In genomic region chr6:3157151-3157933, GRCh38 we compare ENCODE assay signal across 8 cellular contexts. TPM values are rescaled to one million over a fixed set of nuclear protein-coding genes. Genes with fewer than 3 reads are reported as not detected.
A peak's percentile ranks its signal among the peaks of the same experiment; 100 is the strongest.
DNase-seq lines count a peak whose midpoint lies in the region; ATAC-seq and TF ChIP-seq lines count a peak whose summit lies in the region.

TUBB2A (minus strand) TSS chr6:3157544; CDS start chr6:3157463, 81 bp downstream.

- peak within 1 kb of the TSS; percentile 93 to 99 (median 98) for H3K27ac ChIP-seq in heart left ventricle
- peak within 1 kb of the TSS; percentile 86 to 97 (median 94) for H3K27ac ChIP-seq in upper lobe of left lung

- TF ChIP-seq EP300 in Ishikawa (IDR thresholded peaks at IDR 0.05; ENCODE audit: borderline replicate concordance) (0 out of 2 replicates have a peak, but pooled peaks have one; percentile 17), upper lobe of left lung (IDR thresholded peaks at IDR 0.05) (peak in 1 of 4 donors; percentile 66)

- peak in 11 of 12 donors; percentile 50 to 85 (median 62) for TF ChIP-seq CTCF in heart left ventricle (IDR thresholded peaks at IDR 0.05)
- peak; percentile 50 to 86 (median 80) for TF ChIP-seq CTCF in upper lobe of left lung (IDR thresholded peaks at IDR 0.05)

- H3K4me3 ChIP-seq in adipocyte (ENCODE audit: low read length) = peak within 1 kb of the TSS; percentile 91
- H3K4me3 ChIP-seq in heart left ventricle = peak within 1 kb of the TSS; percentile 74 to 99 (median 86)
- peak within 1 kb of the TSS; percentile 68 to 96 (median 79) for H3K4me3 ChIP-seq in upper lobe of left lung

- H3K9me3 ChIP-seq in adipocyte (ENCODE audit: control insufficient read depth, low read length) (no peaks in the 10 kb centered on the region), heart left ventricle (no peaks in the 10 kb centered on the region), upper lobe of left lung (no peaks in the 10 kb centered on the region)

- ATAC-seq in GM21529 (IDR thresholded peaks at IDR 0.05; ENCODE audit: unreplicated experiment) (peak; percentile 81), heart left ventricle (peak; percentile 64 to 93 (median 90)), upper lobe of left lung (ENCODE audit: low FRiP score in 2 of 2) (peak; percentile 88 to 95)

- TF ChIP-seq RAD21 in Ishikawa (IDR thresholded peaks at IDR 0.05; ENCODE audit: low read depth) = peak; percentile 25; the same call in 1 of the 2 replicates

- TF ChIP-seq POLR2A in heart left ventricle (IDR thresholded peaks at IDR 0.05) (peak; percentile 91 to 99), upper lobe of left lung (IDR thresholded peaks at IDR 0.05) (peak; percentile 37 to 99 (median 97))

- intact Hi-C loops in heart left ventricle (cut with DNase I) = loop anchor here in 7 of 10 donors (1.0 to 5.0 kb wide), 6 partner anchors 21 to 95 kb away; no protein-coding TSS in a partner anchor
- intact Hi-C loops in posterior vena cava (cut with DNase I) = no loop called here

- H3K9ac ChIP-seq in adipocyte (ENCODE audit: low read length) = peak within 1 kb of the TSS; percentile 92

- 0 to 1% (median 1%) methylated on average over 7 to 95 of the region's 95 CpGs for WGBS in heart left ventricle, 4 donors
- WGBS in upper lobe of left lung, 2 donors = 0% methylated on average over 15 to 24 of the region's 95 CpGs

- H3K36me3 ChIP-seq in adipocyte (ENCODE audit: control insufficient read depth, insufficient read depth, low read length, severe bottlenecking) = peaks cover 27% of the 10 kb centered on the region
- H3K36me3 ChIP-seq in heart left ventricle = peaks cover 0 to 25% (median 22%) of the 10 kb centered on the region in 9 donors
- H3K36me3 ChIP-seq in upper lobe of left lung = peaks cover 0 to 18% (median 0%) of the 10 kb centered on the region in 4 donors

- DNase-seq in EH (ENCODE audit: low read depth) = peak; percentile 85
- peak; percentile 35 to 65 for DNase-seq in SW 1271 (lab: John Stamatoyannopoulos, UW)
- peak; percentile 95 for DNase-seq in adipocyte (ENCODE audit: low read depth)
- DNase-seq in heart left ventricle = peak; percentile 85 to 95 (median 90)
- DNase-seq in posterior vena cava (ENCODE audit: low spot score) = peak; percentile 96
- DNase-seq in upper lobe of left lung = peak; percentile 86 to 97

- H3K4me1 ChIP-seq in adipocyte (ENCODE audit: control insufficient read depth, insufficient read depth, low read length) (peaks cover 14% of the 10 kb centered on the region), heart left ventricle (peaks cover 0 to 24% (median 2%) of the 10 kb centered on the region in 12 donors), upper lobe of left lung (peaks cover 0 to 23% (median 5%) of the 10 kb centered on the region in 4 donors)

- H3K27me3 ChIP-seq in adipocyte (replicated peaks; ENCODE audit: control insufficient read depth, insufficient read depth, low read length) (no peaks in the 10 kb centered on the region), heart left ventricle (no peaks in the 10 kb centered on the region), upper lobe of left lung (no peaks in the 10 kb centered on the region)

TF ChIP-seq in Ishikawa, 13 proteins besides CTCF, POLR2A, EP300 and RAD21:
- TF ChIP-seq CEBPB (IDR thresholded peaks at IDR 0.05) (no peak), YY1 (IDR thresholded peaks at IDR 0.05; ENCODE audit: low read depth) (peak; percentile 30; the same call in 1 of the 2 replicates), MAX (IDR thresholded peaks at IDR 0.05) (peak; percentile 77), EGR1 (IDR thresholded peaks at IDR 0.05) (peak; percentile 97), TAF1 (IDR thresholded peaks at IDR 0.05; ENCODE audit: low read depth) (peak; percentile 74; the same call in 1 of the 2 replicates), CREB1 (IDR thresholded peaks at IDR 0.05; ENCODE audit: low read depth) (peak; percentile 75), REST (IDR thresholded peaks at IDR 0.05; ENCODE audit: low read depth) (no peak), NFIC (IDR thresholded peaks at IDR 0.05) (no peak), FOXM1 (IDR thresholded peaks at IDR 0.05; ENCODE audit: borderline replicate concordance, low read depth) (no peak), ZBTB7A (IDR thresholded peaks at IDR 0.05; ENCODE audit: low read depth) (peak; percentile 96; the same call in 1 of the 2 replicates)

RNA-seq across cellular contexts. Expression of gene TUBB2A, which starts in this region (rescaled TPM):
- total RNA-seq in heart left ventricle = 10 to 100 TPM; 12.7 to 61.7 (median 26.0) TPM
- polyA plus RNA-seq in heart left ventricle = 10 to 100 TPM; 14.3 to 58.1 TPM
- 10 to 100 TPM; 58.2 to 73.8 TPM for total RNA-seq in posterior vena cava
- total RNA-seq in upper lobe of left lung = 10 to 100 TPM in 5 of 6 donors, 1 to 10 TPM in 1; 6.3 to 29.5 (median 15.1) TPM

Comparison
In these comparisons a context has a peak if more than half of its experiments do, and no peak if none do; other contexts are left out.
1. Peak in every context shown above with its lines: DNase-seq, ATAC-seq, H3K4me3 ChIP-seq and H3K27ac ChIP-seq.
2. intact Hi-C loops: an anchor here in heart left ventricle (1.0 to 5.0 kb wide); none called in posterior vena cava.